Comparison of ENCODE assay signal across 9 cellular contexts in genomic region chr4:147831452-147832192, GRCh38.
DNase-seq lines count a peak whose midpoint lies in the region; ATAC-seq and TF ChIP-seq lines count a peak whose summit lies in the region.
"Had no signal": no experiment of that assay in that cellular context is flagged by ENCODE, and none has a peak within 500 bp of the region (broad histone marks: within the 10 kb centered on the region; RNA-seq: fewer than 3 reads in every experiment).

No MANE protein-coding gene starts in this region.

- TF ChIP-seq CTCF in epithelial cell of proximal tubule (conservative IDR thresholded peaks at IDR 0.05; ENCODE audit: low read depth, low read length): no peak
- no peak for TF ChIP-seq CTCF in nephron (IDR thresholded peaks at IDR 0.05; ENCODE audit: unreplicated experiment in 3 of 3)

- peaks cover 64% of the 10 kb centered on the region for H3K4me1 Mint-ChIP-seq in nephron

- peak overlapping the region; percentile 5 to 58 (median 53) for H3K27ac Mint-ChIP-seq in nephron

- H3K4me3 Mint-ChIP-seq in nephron: no peak overlapping the region
- H3K4me3 Mint-ChIP-seq: central memory CD8-positive, alpha-beta T cell had no signal

- H3K9me3 Mint-ChIP-seq in nephron: no peaks in the 10 kb centered on the region
- H3K9me3 Mint-ChIP-seq: central memory CD8-positive, alpha-beta T cell had no signal

- H3K4me3 ChIP-seq in epithelial cell of proximal tubule (ENCODE audit: low read depth, low read length): no peak overlapping the region

- DNase-seq in AG08396 (ENCODE audit: low spot score) (peak; percentile 69), NCI-H460 (ENCODE audit: extremely low read depth, low read depth) (peak; percentile 21), epithelial cell of proximal tubule (ENCODE audit: low read depth) (peak; percentile 58), NCI-H1694 (lab: John Stamatoyannopoulos, UW) (no peak), NCI-H1436 treated with DMSO at 0.1 percent for 48 hours (lab: John Stamatoyannopoulos, UW) (no peak)
- no peak for DNase-seq in stimulated activated naive CD4-positive, alpha-beta T cell treated with Interleukin-2 at 50 U/mL for 16 hours (lab: John Stamatoyannopoulos, UW)

- no peaks in the 10 kb centered on the region for H3K27me3 Mint-ChIP-seq in nephron (ENCODE audit: low read depth)
- H3K27me3 Mint-ChIP-seq: central memory CD8-positive, alpha-beta T cell had no signal

- peaks cover 25% of the 10 kb centered on the region for H3K36me3 Mint-ChIP-seq in nephron (ENCODE audit: low read depth)

- ATAC-seq in GM19324 (IDR thresholded peaks at IDR 0.05; ENCODE audit: low FRiP score, unreplicated experiment): no peak

Comparison
In these comparisons a context has a peak if more than half of its experiments do, and no peak if none do; other contexts are left out.
1. DNase-seq: peak in AG08396 (single experiment), NCI-H460 (single experiment) and epithelial cell of proximal tubule (single experiment); none in NCI-H1694 (single experiment), stimulated activated naive CD4-positive, alpha-beta T cell treated with Interleukin-2 at 50 U/mL for 16 hours (single experiment) and NCI-H1436 treated with DMSO at 0.1 percent for 48 hours (single experiment).